In the genomic region with DNA sequence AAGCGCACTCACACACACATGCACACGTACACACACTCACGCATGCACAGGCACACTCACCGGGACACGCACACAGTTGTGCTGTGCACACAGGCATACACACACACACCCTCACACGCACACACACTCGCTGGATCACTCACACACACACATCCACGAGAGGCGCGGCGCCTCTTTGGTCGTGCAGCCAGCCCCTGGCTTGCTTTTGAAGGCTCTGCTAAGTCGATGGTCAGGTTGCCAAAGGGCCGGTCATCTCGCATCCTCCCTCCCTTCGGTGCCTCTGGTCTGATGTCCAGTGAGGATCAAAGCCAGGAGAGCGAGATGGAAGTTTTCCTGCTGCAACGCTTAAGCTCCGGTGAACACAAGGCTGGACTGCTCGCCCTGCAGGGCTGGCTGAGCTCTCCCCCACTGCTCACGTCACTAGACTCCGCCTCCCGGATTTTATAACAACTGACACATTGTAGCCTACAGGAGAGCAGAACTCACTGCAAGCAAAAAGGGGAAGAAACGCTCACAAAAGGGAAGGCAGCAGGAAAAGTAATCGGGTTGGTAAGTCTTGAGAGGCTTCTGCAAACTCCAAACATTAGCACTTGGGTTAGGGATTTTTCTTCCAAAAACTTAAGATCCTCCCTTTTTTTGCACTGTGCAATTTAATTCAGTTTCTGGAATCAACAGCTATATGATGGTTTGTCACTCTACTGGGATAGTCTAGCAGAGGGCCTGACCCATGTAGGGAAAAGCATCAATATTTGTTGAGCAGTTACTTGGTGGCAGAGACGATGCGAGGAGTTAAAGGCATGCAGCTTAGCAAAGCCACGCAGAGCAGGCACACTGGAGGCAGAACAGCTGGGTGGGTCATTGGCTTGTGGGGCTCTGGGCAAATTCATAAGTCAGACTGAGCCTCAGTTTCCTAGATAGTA, we compare ENCODE assay signal across 8 cellular contexts. TPM values are rescaled to one million over a fixed set of nuclear protein-coding genes. Genes with fewer than 3 reads are reported as not detected.
DNase-seq lines count a peak whose midpoint lies in the region; TF ChIP-seq lines count a peak whose summit lies in the region.

A gene (minus strand): TSS at position 374 of the 920 bp plus-strand sequence. CDS start 695 bp downstream, outside the sequence.

- DNase-seq in GM03348 (ENCODE audit: low spot score) (peak; percentile 93), HFF-Myc (ENCODE audit: extremely low read depth, low read depth) (peak; percentile 59), NAMALWA (ENCODE audit: low spot score) (peak; percentile 96), SK-N-MC (ENCODE audit: low read depth, low spot score) (no peak), head of caudate nucleus (peak; percentile 79 to 97 (median 92)), osteocyte (ENCODE audit: extremely low spot score, unreplicated experiment) (peak; percentile 87)

- H3K27me3 Mint-ChIP-seq in activated naive CD8-positive, alpha-beta T cell = no peaks in the 10 kb centered on the region
- peaks cover 73% of the 10 kb centered on the region for H3K27me3 Mint-ChIP-seq in osteocyte (ENCODE audit: unreplicated experiment)

- H3K4me1 Mint-ChIP-seq in activated naive CD8-positive, alpha-beta T cell (ENCODE audit: low read depth) = peaks cover 22% of the 10 kb centered on the region
- H3K4me1 Mint-ChIP-seq in osteocyte (ENCODE audit: unreplicated experiment) = peaks cover 21% of the 10 kb centered on the region

- H3K4me3 Mint-ChIP-seq in activated naive CD8-positive, alpha-beta T cell = peak within 1 kb of the TSS; percentile 92
- peak within 1 kb of the TSS; percentile 74 for H3K4me3 Mint-ChIP-seq in osteocyte (ENCODE audit: unreplicated experiment)

- 5% methylated on average over 28 of the region's 28 CpGs for WGBS in thymus

- no peak within 1 kb of the TSS for H3K27ac ChIP-seq in SK-N-MC
- H3K27ac ChIP-seq in thymus (ENCODE audit: low read depth) = peak within 1 kb of the TSS; percentile 62

- H3K9ac ChIP-seq in SK-N-MC (ENCODE audit: insufficient read length) = peak within 1 kb of the TSS; percentile 32

- H3K4me1 ChIP-seq in thymus (ENCODE audit: control insufficient read depth, insufficient read depth, low read length) = peaks cover 4% of the 10 kb centered on the region

- H3K27ac Mint-ChIP-seq in activated naive CD8-positive, alpha-beta T cell = no peak within 1 kb of the TSS
- no peak within 1 kb of the TSS for H3K27ac Mint-ChIP-seq in osteocyte (ENCODE audit: unreplicated experiment)

- peaks cover 3% of the 10 kb centered on the region for H3K36me3 Mint-ChIP-seq in activated naive CD8-positive, alpha-beta T cell
- no peaks in the 10 kb centered on the region for H3K36me3 Mint-ChIP-seq in osteocyte (ENCODE audit: unreplicated experiment)

- H3K36me3 ChIP-seq in SK-N-MC (ENCODE audit: insufficient read depth, low read length) (no peaks in the 10 kb centered on the region), thymus (ENCODE audit: control insufficient read depth, insufficient read depth) (no peaks in the 10 kb centered on the region)

- peak within 1 kb of the TSS; percentile 38 for H3K4me3 ChIP-seq in HFF-Myc (replicated peaks; ENCODE audit: low read depth, low read length)
- peak within 1 kb of the TSS; percentile 77 for H3K4me3 ChIP-seq in SK-N-MC
- H3K4me3 ChIP-seq in thymus (ENCODE audit: low read length) = peak within 1 kb of the TSS; percentile 60

- no peaks in the 10 kb centered on the region for H3K27me3 ChIP-seq in thymus (ENCODE audit: control insufficient read depth, insufficient read depth)

- no peaks in the 10 kb centered on the region for H3K9me3 Mint-ChIP-seq in activated naive CD8-positive, alpha-beta T cell (ENCODE audit: low read depth)
- no peaks in the 10 kb centered on the region for H3K9me3 Mint-ChIP-seq in osteocyte (ENCODE audit: unreplicated experiment)

- H3K9me3 ChIP-seq in SK-N-MC (ENCODE audit: low read depth, low read length) (no peaks in the 10 kb centered on the region), thymus (ENCODE audit: control insufficient read depth) (no peaks in the 10 kb centered on the region)

- intact Hi-C loops in head of caudate nucleus (cut with DNase I) = loop anchor here (5.0 kb wide), 1 partner anchor 262 kb away; no protein-coding TSS in a partner anchor

- no peak for TF ChIP-seq CTCF in HFF-Myc (IDR thresholded peaks at IDR 0.05; ENCODE audit: low read depth, low read length, missing control alignments)
- peak; percentile 30 for TF ChIP-seq CTCF in osteocyte (IDR thresholded peaks at IDR 0.05)

RNA-seq across cellular contexts. Expression of the gene that starts here (rescaled TPM):
- 1.5 and 2.6 TPM in 2 replicates for total RNA-seq in osteocyte
- 3.9 TPM for polyA plus RNA-seq in thymus
